ENCODE assay signal across 22 cellular contexts in genomic region chr12:11907625-11908024, GRCh38.
A peak's percentile ranks its signal among the peaks of the same experiment; 100 is the strongest.
DNase-seq lines count a peak whose midpoint lies in the region; ATAC-seq, FAIRE-seq and TF ChIP-seq lines count a peak whose summit lies in the region.
"Had no signal": no experiment of that assay in that cellular context is flagged by ENCODE, and none has a peak within 500 bp of the region (broad histone marks: within the 10 kb centered on the region; RNA-seq: fewer than 3 reads in every experiment).

No MANE protein-coding gene starts in this region.

- H3K9me1 ChIP-seq in K562 (ENCODE audit: control insufficient read depth, insufficient read depth, low read length), result no peaks in the 10 kb centered on the region

- no peak overlapping the region for H3K4me3 Mint-ChIP-seq in activated naive CD4-positive, alpha-beta T cell treated with anti-CD3 and anti-CD28 coated beads, Interleukin-2, amount 50 U/mL, for 24 hours
- H3K4me3 Mint-ChIP-seq: B cell; CD4-positive, alpha-beta T cell; CD8-positive, alpha-beta T cell had no signal

- H3K4me2 ChIP-seq in MM.1S (ENCODE audit: low read depth, low read length) (peak overlapping the region; percentile 59; the same call in 1 of the 2 replicates), K562 (ENCODE audit: insufficient read depth, low read length) (no peak overlapping the region)
- H3K4me2 ChIP-seq: A549; BLaER1 treated with 17β-estradiol and CSF1 and Interleukin-3, amounts not matched to agents 10 nM and 100 nM had no signal

- peaks cover 26% of the 10 kb centered on the region for H3K9me3 Mint-ChIP-seq in activated naive CD4-positive, alpha-beta T cell treated with anti-CD3 and anti-CD28 coated beads, Interleukin-2, amount 50 U/mL, for 24 hours

- H3K27ac ChIP-seq in MM.1S (ENCODE audit: low read length) (peak overlapping the region; percentile 72; the same call in 1 of the 2 replicates), K562 (ENCODE audit: extremely low read depth, low read depth, low read length) (no peak overlapping the region)
- H3K27ac ChIP-seq: 22Rv1; A549; BLaER1 treated with 17β-estradiol and CSF1 and Interleukin-3, amounts not matched to agents 10 nM and 100 nM; C4-2B had no signal

- intact Hi-C loops in K562 (cut with micrococcal nuclease), result no loop called here

- peak overlapping the region; percentile 31 for H3K27ac Mint-ChIP-seq in activated naive CD4-positive, alpha-beta T cell treated with anti-CD3 and anti-CD28 coated beads, Interleukin-2, amount 50 U/mL, for 24 hours
- H3K27ac Mint-ChIP-seq: B cell; CD4-positive, alpha-beta T cell; CD8-positive, alpha-beta T cell had no signal

- H3K9me3 ChIP-seq in MM.1S (replicated peaks; ENCODE audit: insufficient read depth, low read length) (no peaks in the 10 kb centered on the region), K562 (replicated peaks; ENCODE audit: control insufficient read depth, insufficient read depth, low read depth, low read length) (no peaks in the 10 kb centered on the region)

- no peak for TF ChIP-seq POLR2A in K562 (conservative IDR thresholded peaks at IDR 0.05)

- FAIRE-seq in K562 (lab: Jason Lieb, UNC), result no peak
- FAIRE-seq: A549, D721Med, G401.6, GM12891, GM19239 had no signal

- H3K79me2 ChIP-seq in MM.1S (ENCODE audit: low read length) (no peaks in the 10 kb centered on the region), K562 (ENCODE audit: control insufficient read depth, insufficient read depth, low read length) (no peaks in the 10 kb centered on the region)

- peaks cover 35% of the 10 kb centered on the region for H3K4me1 ChIP-seq in MM.1S (ENCODE audit: low read length)
- H3K4me1 ChIP-seq in K562 (replicated peaks in 1 of 2; ENCODE audit: control insufficient read depth in 2 of 2, insufficient read depth in 2 of 2, low read length in 2 of 2), result no peaks in the 10 kb centered on the region
- H3K4me1 ChIP-seq: A549, Caco-2 had no signal

- H3K27me3 Mint-ChIP-seq in activated naive CD4-positive, alpha-beta T cell treated with anti-CD3 and anti-CD28 coated beads, Interleukin-2, amount 50 U/mL, for 24 hours, result no peaks in the 10 kb centered on the region
- H3K27me3 Mint-ChIP-seq: CD4-positive, alpha-beta T cell had no signal

- H2AFZ ChIP-seq in MM.1S (ENCODE audit: low read length) (no peak overlapping the region), K562 (ENCODE audit: low read depth, low read length) (no peak overlapping the region)

- peaks cover 20% of the 10 kb centered on the region for H3F3A ChIP-seq in MM.1S (ENCODE audit: insufficient read depth, low read length)

- no TSS peak for BruUV-seq in K562 (replicated peaks; lab: Mats Ljungman, UMichigan)

- no peaks in the 10 kb centered on the region for H3K9me2 ChIP-seq in MM.1S (replicated peaks; ENCODE audit: insufficient read depth, low read length)

- H3K4me1 Mint-ChIP-seq in activated naive CD4-positive, alpha-beta T cell treated with anti-CD3 and anti-CD28 coated beads, Interleukin-2, amount 50 U/mL, for 24 hours, result peaks cover 25% of the 10 kb centered on the region

- H4K20me1 ChIP-seq in MM.1S (ENCODE audit: insufficient read depth, low read length), result no peaks in the 10 kb centered on the region
- H4K20me1 ChIP-seq in K562 (replicated peaks; ENCODE audit: control insufficient read depth, insufficient read depth, low read length), result no peaks in the 10 kb centered on the region
- H4K20me1 ChIP-seq: BLaER1 treated with 17β-estradiol and CSF1 and Interleukin-3, amounts not matched to agents 10 nM and 100 nM had no signal

- H3K36me3 ChIP-seq in MM.1S (replicated peaks; ENCODE audit: insufficient read depth, low read length) (no peaks in the 10 kb centered on the region), K562 (ENCODE audit: control insufficient read depth, insufficient read depth, low read length) (no peaks in the 10 kb centered on the region)
- H3K36me3 ChIP-seq: BLaER1 treated with 17β-estradiol and CSF1 and Interleukin-3, amounts not matched to agents 10 nM and 100 nM had no signal

- no peak for TF ChIP-seq RAD21 in K562 (CRISPR knock-in tag; conservative IDR thresholded peaks at IDR 0.05 in 1 of 2, IDR thresholded peaks at IDR 0.05 in 1 of 2)

- H3K27me3 ChIP-seq in MM.1S (replicated peaks; ENCODE audit: insufficient read depth, low read length), result no peaks in the 10 kb centered on the region
- H3K27me3 ChIP-seq in K562 (ENCODE audit: control insufficient read depth in 2 of 2, insufficient read depth in 2 of 2, low read length in 2 of 2), result no peaks in the 10 kb centered on the region; a peak in 1 of 5 replicates
- H3K27me3 ChIP-seq: BLaER1 treated with 17β-estradiol and CSF1 and Interleukin-3, amounts not matched to agents 10 nM and 100 nM had no signal

- no peak overlapping the region for H3K9ac ChIP-seq in MM.1S (ENCODE audit: low read length)
- H3K9ac ChIP-seq in K562 (ENCODE audit: insufficient read depth in 1 of 2, low read depth in 2 of 2, low read length in 2 of 2), result no peak overlapping the region
- H3K9ac ChIP-seq: BLaER1 treated with 17β-estradiol and CSF1 and Interleukin-3, amounts not matched to agents 10 nM and 100 nM had no signal

- CTCF ChIA-PET in K562 (lab: Yijun Ruan, JAX; ENCODE audit: low intra/inter-chr PET ratio), result no interaction called here

- DNase-seq in activated naive CD4-positive, alpha-beta T cell treated with Interleukin-2 at 50 U/mL for 16 hours, result no peak
- DNase-seq in MM.1S (no peak), K562 (ENCODE audit: extremely low read depth in 1 of 4, low spot score in 3 of 4) (no peak), NOMO-1 (lab: John Stamatoyannopoulos, UW; ENCODE audit: unreplicated experiment in 2 of 2) (no peak)
- DNase-seq: AML-193; Caco-2; Calu3; CD4-positive, alpha-beta T cell; CD8-positive, alpha-beta T cell; DMS79 treated with DMSO at 0.1 percent for 48 hours; GF-D8 had no signal

- no peak for ATAC-seq in K562
- ATAC-seq in SK-N-SH treated with all-trans-retinoic acid at 6 μM for 48 hours, result no peak
- ATAC-seq: A549; CD8-positive, alpha-beta T cell had no signal

- POLR2A ChIA-PET in K562 (lab: Yijun Ruan, JAX), result interaction anchor here (0.7 kb wide), 1 partner anchor 83 kb away, joined by 3 read pairs; no protein-coding TSS in a partner anchor

- no peak for TF ChIP-seq CTCF in MM.1S (IDR thresholded peaks at IDR 0.05; ENCODE audit: low read length)
- TF ChIP-seq CTCF in K562 (IDR thresholded peaks at IDR 0.05 in 2 of 3, conservative IDR thresholded peaks at IDR 0.05 in 1 of 3; ENCODE audit: insufficient read depth in 2 of 3, low read depth in 1 of 3, low read length in 3 of 3), result no peak

- H3K36me3 Mint-ChIP-seq in activated naive CD4-positive, alpha-beta T cell treated with anti-CD3 and anti-CD28 coated beads, Interleukin-2, amount 50 U/mL, for 24 hours, result peaks cover 17% of the 10 kb centered on the region
- H3K36me3 Mint-ChIP-seq: CD8-positive, alpha-beta T cell had no signal

- no peak for TF ChIP-seq EP300 in K562 (IDR thresholded peaks at IDR 0.05; ENCODE audit: low read length)

- H3K4me3 ChIP-seq in MM.1S (ENCODE audit: low read length) (no peak overlapping the region), K562 (no peak overlapping the region)
- H3K4me3 ChIP-seq: A549; BLaER1 treated with 17β-estradiol and CSF1 and Interleukin-3, amounts not matched to agents 10 nM and 100 nM had no signal

- in situ Hi-C loops in K562 (cut with MboI), result no loop called here

TF ChIP-seq in K562, 482 proteins besides CTCF, POLR2A, EP300 and RAD21:
- TF ChIP-seq NFRKB (IDR thresholded peaks at IDR 0.05; ENCODE audit: low read depth) (no peak), ZNF507 (tag; conservative IDR thresholded peaks at IDR 0.05) (peak; percentile 78)

TF ChIP-seq in SK-N-SH treated with all-trans-retinoic acid at 6 μM for 48 hours, 23 proteins besides CTCF, POLR2A, EP300 and RAD21 (continues in another document):
- TF ChIP-seq ESRRG (CRISPR knock-in tag; IDR thresholded peaks at IDR 0.05), result no peak
- TF ChIP-seq ZNF70 (CRISPR knock-in tag; IDR thresholded peaks at IDR 0.05), result no peak
- no peak for TF ChIP-seq SNAI2 (CRISPR knock-in tag; IDR thresholded peaks at IDR 0.05)
- TF ChIP-seq, protein P1, sequence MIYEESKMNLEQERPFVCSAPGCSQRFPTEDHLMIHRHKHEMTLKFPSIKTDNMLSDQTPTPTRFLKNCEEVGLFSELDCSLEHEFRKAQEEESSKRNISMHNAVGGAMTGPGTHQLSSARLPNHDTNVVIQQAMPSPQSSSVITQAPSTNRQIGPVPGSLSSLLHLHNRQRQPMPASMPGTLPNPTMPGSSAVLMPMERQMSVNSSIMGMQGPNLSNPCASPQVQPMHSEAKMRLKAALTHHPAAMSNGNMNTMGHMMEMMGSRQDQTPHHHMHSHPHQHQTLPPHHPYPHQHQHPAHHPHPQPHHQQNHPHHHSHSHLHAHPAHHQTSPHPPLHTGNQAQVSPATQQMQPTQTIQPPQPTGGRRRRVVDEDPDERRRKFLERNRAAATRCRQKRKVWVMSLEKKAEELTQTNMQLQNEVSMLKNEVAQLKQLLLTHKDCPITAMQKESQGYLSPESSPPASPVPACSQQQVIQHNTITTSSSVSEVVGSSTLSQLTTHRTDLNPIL (CRISPR knock-in tag; IDR thresholded peaks at IDR 0.05; ENCODE audit: low read depth), result no peak
- TF ChIP-seq CSDC2 (CRISPR knock-in tag; IDR thresholded peaks at IDR 0.05), result no peak
- no peak for TF ChIP-seq ZFP3 (CRISPR knock-in tag; IDR thresholded peaks at IDR 0.05)
- TF ChIP-seq OSR1 (CRISPR knock-in tag; IDR thresholded peaks at IDR 0.05), result no peak
- no peak for TF ChIP-seq GLIS3 (CRISPR knock-in tag; IDR thresholded peaks at IDR 0.05)
- TF ChIP-seq TCF4 (CRISPR knock-in tag; IDR thresholded peaks at IDR 0.05; ENCODE audit: borderline replicate concordance), result no peak
- TF ChIP-seq BACH2 (CRISPR knock-in tag; IDR thresholded peaks at IDR 0.05; ENCODE audit: borderline replicate concordance), result no peak
